In the genomic region with DNA sequence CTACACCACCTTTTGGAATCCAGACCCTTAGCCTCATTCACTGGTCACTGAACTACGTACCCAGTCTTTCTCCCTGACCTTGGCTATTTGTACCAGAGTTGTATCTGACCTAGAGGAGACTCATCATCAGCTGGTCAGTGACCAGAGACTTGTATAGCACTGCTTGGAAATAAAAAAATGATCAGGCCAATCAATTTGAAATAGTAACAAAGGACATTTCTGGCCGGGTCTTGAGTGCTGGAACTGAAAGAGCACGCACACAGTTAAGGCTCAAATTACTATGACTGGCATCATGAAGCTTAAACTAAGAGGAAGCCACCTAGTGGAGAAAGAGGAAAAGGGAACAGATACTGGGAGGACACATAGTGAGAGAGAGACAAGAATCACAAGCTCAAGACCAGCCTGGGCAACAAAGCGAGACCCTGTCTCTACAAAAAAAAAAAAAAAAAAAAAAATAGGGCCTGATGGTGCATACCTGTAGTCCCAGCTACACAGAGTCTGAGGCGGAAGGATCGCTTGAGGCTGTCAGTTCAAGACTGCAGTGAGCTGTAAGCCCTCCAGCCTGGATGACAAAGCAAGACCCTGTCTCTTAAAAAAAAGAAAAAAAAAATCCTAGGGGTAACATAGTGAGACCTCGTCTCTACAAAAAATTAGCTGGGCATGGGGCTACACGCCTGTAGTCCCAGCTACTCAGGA, we compare ENCODE assay signal across 8 cellular contexts. TPM values are rescaled to one million over a fixed set of nuclear protein-coding genes. Genes with fewer than 3 reads are reported as not detected.
A peak's percentile ranks its signal among the peaks of the same experiment; 100 is the strongest.
DNase-seq lines count a peak whose midpoint lies in the region; ATAC-seq, FAIRE-seq and TF ChIP-seq lines count a peak whose summit lies in the region.

No MANE protein-coding gene starts in this region.

- no peak overlapping the region for H2BK12ac ChIP-seq in H1 (ENCODE audit: low read depth, low read length)
- H2BK12ac ChIP-seq in mesenchymal stem cell (ENCODE audit: low read length in 2 of 2): no peak overlapping the region

- TF ChIP-seq EP300 in H1 (IDR thresholded peaks at IDR 0.05; ENCODE audit: borderline replicate concordance in 1 of 2, low read depth in 2 of 2, low read length in 2 of 2): no peak

- no peaks in the 10 kb centered on the region for H3K79me1 ChIP-seq in H1 (ENCODE audit: low read depth, low read length)
- no peaks in the 10 kb centered on the region for H3K79me1 ChIP-seq in mesenchymal stem cell (replicated peaks; ENCODE audit: low read length, poor library complexity, severe bottlenecking)

- no peak overlapping the region for H2BK20ac ChIP-seq in H1 (ENCODE audit: low read length)

- 59% methylated on average over 7 of the region's 8 CpGs; no CpG with 5 or more reads in 1 of the 2 experiments for WGBS in H1 (ENCODE audit: extremely low coverage in 1 of 2, insufficient coverage in 1 of 2, insufficient read length in 1 of 2, insufficient replicate concordance in 2 of 2, low coverage in 1 of 2, low lambda C conversion rate in 2 of 2, missing lambda C conversion rate in 1 of 2), 2 experiments
- 46% methylated on average over 8 of the region's 8 CpGs for WGBS in mesenchymal stem cell

- peak; percentile 47 for DNase-seq in AG08396 (ENCODE audit: low spot score)
- DNase-seq in GM12892 (ENCODE audit: insufficient read length): no peak
- peak; percentile 75 for DNase-seq in M059J (ENCODE audit: low read depth)
- DNase-seq in RWPE1 (ENCODE audit: low spot score): peak; percentile 62
- no peak for DNase-seq in H1 (ENCODE audit: low read depth in 1 of 2, low spot score in 2 of 2)
- peak; percentile 78 for DNase-seq in mesenchymal stem cell
- no peak for DNase-seq in HK-2 (ENCODE audit: unreplicated experiment)

- H3K4ac ChIP-seq in H1 (replicated peaks; ENCODE audit: insufficient read length, low read depth, low read length): no peak overlapping the region
- no peak overlapping the region for H3K4ac ChIP-seq in mesenchymal stem cell (ENCODE audit: low read depth in 1 of 2, low read length in 2 of 2)

- no peaks in the 10 kb centered on the region for H4K20me1 ChIP-seq in H1 (replicated peaks in 1 of 2; ENCODE audit: control insufficient read depth in 1 of 2, insufficient read depth in 2 of 2, low read length in 2 of 2)

- H3K36me3 ChIP-seq in H1 (ENCODE audit: control insufficient read depth in 2 of 4, insufficient read depth in 4 of 4, low read length in 3 of 4) (no peaks in the 10 kb centered on the region), mesenchymal stem cell (ENCODE audit: control insufficient read depth in 1 of 2, insufficient read depth in 2 of 2, low read depth in 1 of 2, low read length in 2 of 2) (no peaks in the 10 kb centered on the region)

- peak; percentile 93 for FAIRE-seq in GM12892 (lab: Jason Lieb, UNC)
- FAIRE-seq in H1 (lab: Jason Lieb, UNC): peak; percentile 78

- H2BK5ac ChIP-seq in H1 (ENCODE audit: low read depth, low read length) (no peak overlapping the region), mesenchymal stem cell (ENCODE audit: low read depth, low read length, poor library complexity, severe bottlenecking) (no peak overlapping the region)

- POLR2A ChIA-PET in RWPE1 (lab: Yijun Ruan, JAX; ENCODE audit: low non-redundant PET): interaction anchor here (0.8 kb wide), 1 partner anchor 12 kb away, joined by 5 read pairs; the partner anchor contains the start of gene SRP19
- POLR2A ChIA-PET in H1 (lab: Charles Lee; ENCODE audit: partially characterized antibody): interaction anchor here (0.6 to 1.1 kb wide), 2 partner anchors 10 to 72 kb away, joined by 3 read pairs; no protein-coding TSS in a partner anchor

- CTCF ChIA-PET in RWPE1 (lab: Yijun Ruan, JAX) (interaction anchor here (0.5 to 1.6 kb wide), 27 partner anchors 9 to 1580 kb away, joined by 3 to 16 read pairs (median 4); partner anchors contain the start of genes DCP2, REEP5 and SRP19), H1 (lab: Charles Lee; ENCODE audit: partially characterized antibody) (interaction anchor here (0.6 to 1.6 kb wide), 27 partner anchors 9 to 614 kb away, joined by 3 to 20 read pairs (median 3); partner anchors contain the start of gene SRP19)

- H2BK120ac ChIP-seq in H1 (replicated peaks; ENCODE audit: low read depth, low read length) (no peak overlapping the region), mesenchymal stem cell (ENCODE audit: low read depth, low read length) (no peak overlapping the region)

- H3K23ac ChIP-seq in H1 (ENCODE audit: insufficient read length): no peak overlapping the region
- no peak overlapping the region for H3K23ac ChIP-seq in mesenchymal stem cell (ENCODE audit: low read length in 2 of 2)

- H2BK15ac ChIP-seq in H1 (ENCODE audit: low read length): no peak overlapping the region
- H2BK15ac ChIP-seq in mesenchymal stem cell (ENCODE audit: low read depth, poor library complexity, severe bottlenecking): no peak overlapping the region

- TF ChIP-seq POLR2A in GM12892 (IDR thresholded peaks at IDR 0.05; ENCODE audit: low read depth, low read length) (no peak), H1 (IDR thresholded peaks at IDR 0.05; ENCODE audit: control extremely low read depth in 1 of 2, low read depth in 2 of 2, low read length in 2 of 2) (no peak)

- peak; percentile 47 to 53 for TF ChIP-seq RAD21 in H1 (IDR thresholded peaks at IDR 0.05 in 1 of 2, conservative IDR thresholded peaks at IDR 0.05 in 1 of 2; ENCODE audit: low read depth in 2 of 2, low read length in 2 of 2)

- ATAC-seq in HG02610 (IDR thresholded peaks at IDR 0.05; ENCODE audit: unreplicated experiment): peak; percentile 100

- H3K9ac ChIP-seq in H1 (replicated peaks in 1 of 4; ENCODE audit: extremely low read depth in 1 of 4, low read depth in 3 of 4, low read length in 3 of 4) (no peak overlapping the region), mesenchymal stem cell (ENCODE audit: low read length) (peak overlapping the region; percentile 76)

- H3K4me1 ChIP-seq in H1 (replicated peaks in 1 of 4; ENCODE audit: control insufficient read depth in 3 of 4, insufficient read depth in 4 of 4, low read length in 3 of 4) (peaks cover 0 to 9% (median 0%) of the 10 kb centered on the region in 4 experiments; a peak in 2 of 7 replicates), mesenchymal stem cell (ENCODE audit: control insufficient read depth, insufficient read depth, low read depth, low read length) (no peaks in the 10 kb centered on the region)

- H3K18ac ChIP-seq in H1 (ENCODE audit: extremely low read depth, low read length): 0 out of 2 replicates have a peak overlapping the region, but pooled peaks have one; percentile 42
- H3K18ac ChIP-seq in mesenchymal stem cell (ENCODE audit: low read depth in 1 of 2, low read length in 2 of 2): no peak overlapping the region

- H3K14ac ChIP-seq in H1 (ENCODE audit: insufficient read length) (no peak overlapping the region), mesenchymal stem cell (ENCODE audit: low read length in 2 of 2) (no peak overlapping the region)

- no peaks in the 10 kb centered on the region for H3K79me2 ChIP-seq in H1 (ENCODE audit: control insufficient read depth in 1 of 2, insufficient read depth in 2 of 2, low read length in 2 of 2)

- H3K9me3 ChIP-seq in H1 (ENCODE audit: insufficient read depth in 2 of 2, low read depth in 1 of 2, low read length in 1 of 2) (no peaks in the 10 kb centered on the region), mesenchymal stem cell (ENCODE audit: control insufficient read depth, low read length) (no peaks in the 10 kb centered on the region)

- H3K4me3 ChIP-seq in H1 (ENCODE audit: extremely low read depth in 1 of 4, insufficient read depth in 2 of 4, low read depth in 3 of 4, low read length in 4 of 4) (peak overlapping the region in 1 of 4 experiments; percentile 34; a peak in 1 of 8 replicates), mesenchymal stem cell (ENCODE audit: insufficient read depth in 1 of 2, low read depth in 1 of 2, low read length in 2 of 2) (peak overlapping the region in 1 of 2 experiments; percentile 46)

- H4K91ac ChIP-seq in H1 (replicated peaks; ENCODE audit: insufficient read length, low read length) (no peak overlapping the region), mesenchymal stem cell (ENCODE audit: low read length) (no peak overlapping the region)

- peak overlapping the region; percentile 96 for H2AFZ ChIP-seq in H1 (ENCODE audit: low read length)
- H2AFZ ChIP-seq in mesenchymal stem cell (ENCODE audit: low read depth, low read length): no peak overlapping the region

- TF ChIP-seq CTCF in RWPE1 (conservative IDR thresholded peaks at IDR 0.05; ENCODE audit: low read depth) (peak; percentile 76), H1 (IDR thresholded peaks at IDR 0.05; ENCODE audit: control extremely low read depth in 1 of 3, insufficient read depth in 1 of 3, low read depth in 1 of 3, low read length in 3 of 3) (peak in 2 of 3 experiments; percentile 49 to 73; a peak in 3 of 4 replicates)

- H3K4me2 ChIP-seq in H1 (ENCODE audit: insufficient read depth in 1 of 2, low read depth in 2 of 2, low read length in 2 of 2) (peak overlapping the region in 1 of 2 experiments; percentile 31; a peak in 2 of 4 replicates), mesenchymal stem cell (ENCODE audit: low read length, poor library complexity, severe bottlenecking) (no peak overlapping the region)

- H3K27me3 ChIP-seq in H1 (replicated peaks in 1 of 4; ENCODE audit: control insufficient read depth in 3 of 4, extremely low read depth in 1 of 4, insufficient read depth in 3 of 4, low read length in 3 of 4): no peaks in the 10 kb centered on the region; a peak in 1 of 7 replicates
- peaks cover 0 to under 1% of the 10 kb centered on the region in 2 experiments for H3K27me3 ChIP-seq in mesenchymal stem cell (ENCODE audit: control insufficient read depth in 1 of 2, insufficient read depth in 1 of 2, low read length in 2 of 2)

- H2AK5ac ChIP-seq in H1 (ENCODE audit: low read depth, low read length): no peak overlapping the region
- H2AK5ac ChIP-seq in mesenchymal stem cell (ENCODE audit: low read length, severe bottlenecking): no peak overlapping the region

- H3K27ac ChIP-seq in RWPE1: no peak overlapping the region
- H3K27ac ChIP-seq in H1 (ENCODE audit: low read depth, low read length): no peak overlapping the region
- H3K27ac ChIP-seq in mesenchymal stem cell (ENCODE audit: low read length, poor library complexity, severe bottlenecking): no peak overlapping the region

- no peak overlapping the region for H4K5ac ChIP-seq in H1 (ENCODE audit: insufficient read length, low read depth, low read length)

- no peaks in the 10 kb centered on the region for H3K23me2 ChIP-seq in H1 (ENCODE audit: low read depth, low read length)

- H3K56ac ChIP-seq in H1 (replicated peaks; ENCODE audit: insufficient read length, low read depth, low read length): no peak overlapping the region

- H4K8ac ChIP-seq in H1 (ENCODE audit: extremely low read depth, insufficient read depth, low read length) (no peak overlapping the region), mesenchymal stem cell (ENCODE audit: low read length) (no peak overlapping the region)

RNA-seq across cellular contexts. Expression of gene SRP19, which starts 12.8 kb away (rescaled TPM):
- polyA plus RNA-seq in GM12892 (2012; ENCODE audit: missing spikeins): 69.2 TPM
- total RNA-seq in M059J (2014; rRNA removed; shearing (Covaris generic)): 110 and 166 TPM in 2 replicates
- total RNA-seq in H1 (2021; fragmentation: NEBNext Ultra II Directional; extraction: Animal tissue kit (Norgen Biotek cat#: 25700)): 78.6 and 79.9 TPM in 2 replicates
- 14.2 and 27.5 TPM in 2 replicates for polyA plus RNA-seq in H1 (2011; rRNA removed)
- 64.8 TPM for polyA plus RNA-seq in H1 (2011; cell fraction: cytosol; rRNA removed)
- 4.4 TPM for polyA plus RNA-seq in H1 (2011; cell fraction: nucleus; rRNA removed)
- 68.6 to 119 TPM (median 74.7 TPM) in 4 replicates for polyA plus RNA-seq in H1 (2012, experiment 1 of 2)
- polyA plus RNA-seq in H1 (2012, experiment 2 of 2): 26.1 TPM
- 110 TPM for polyA plus RNA-seq in H1 (2013, experiment 1 of 2)
- polyA plus RNA-seq in H1 (2013, experiment 2 of 2): 108 TPM
- polyA minus RNA-seq in H1 (2011; rRNA and poly(A)+ RNA removed): 7.9 and 9.2 TPM in 2 replicates
- polyA minus RNA-seq in H1 (2011; cell fraction: cytosol; rRNA and poly(A)+ RNA removed): 14.5 TPM
- 12.7 TPM for polyA minus RNA-seq in H1 (2011; cell fraction: nucleus; rRNA and poly(A)+ RNA removed)
- 113 TPM for polyA plus RNA-seq in mesenchymal stem cell (2013, experiment 1 of 2)
- polyA plus RNA-seq in mesenchymal stem cell (2013, experiment 2 of 2): 115 TPM

Comparison
In these comparisons a context has a peak if more than half of its experiments do, and no peak if none do; other contexts are left out.
1. DNase-seq: peak in AG08396 (single experiment), M059J (single experiment), RWPE1 (single experiment) and mesenchymal stem cell (single experiment); none in GM12892 (single experiment), H1 (0 of 2) and HK-2 (single experiment).